In the genomic region with DNA sequence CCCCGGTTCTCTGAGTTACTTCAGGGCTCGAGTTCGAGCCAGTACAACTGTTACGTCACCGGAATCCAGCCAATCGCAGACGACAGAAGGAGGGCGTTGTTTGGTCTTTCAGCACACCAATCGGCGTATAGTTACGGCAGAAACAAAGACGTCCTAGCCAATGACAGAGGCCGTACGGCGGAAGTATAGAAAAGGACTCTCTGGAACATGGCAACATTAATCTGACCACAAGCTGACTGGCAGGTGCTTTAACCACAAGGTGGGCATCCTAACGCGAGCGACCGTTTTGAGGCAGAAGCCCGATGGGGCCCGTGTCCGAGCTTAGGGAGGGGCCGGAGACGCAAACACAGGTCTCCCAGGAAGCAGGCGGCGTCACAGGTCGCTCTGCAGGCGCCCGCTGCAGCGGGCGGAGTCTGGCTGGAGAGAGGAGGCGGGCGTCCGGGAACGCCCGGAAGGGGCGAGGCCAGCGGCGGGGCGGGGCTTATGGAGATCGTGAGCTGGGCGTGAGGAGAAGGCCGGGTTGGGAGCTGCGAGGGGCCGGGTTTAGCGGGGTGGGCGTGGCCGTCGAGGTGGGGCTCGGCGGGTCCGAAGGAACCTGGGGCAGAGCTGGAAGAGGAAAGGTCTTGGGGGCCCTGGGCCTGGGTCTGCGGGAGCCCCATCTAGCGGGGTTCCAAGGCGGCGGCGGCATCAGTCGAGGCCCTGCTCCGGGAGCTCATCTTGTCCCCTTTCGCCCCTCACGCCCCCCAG, we compare ENCODE assay signal across 8 cellular contexts.
A peak's percentile ranks its signal among the peaks of the same experiment; 100 is the strongest.
DNase-seq lines count a peak whose midpoint lies in the region; ATAC-seq and TF ChIP-seq lines count a peak whose summit lies in the region.

TSS of gene MOSPD3 (plus strand) at position 558 of the 747 bp plus-strand sequence. CDS start 252 bp downstream, outside the sequence.

- peak within 1 kb of the TSS; percentile 69 for H3K4me3 ChIP-seq in AG10803 (ENCODE audit: low read length)

- no peak for TF ChIP-seq CTCF in AG10803 (conservative IDR thresholded peaks at IDR 0.05; ENCODE audit: low read length)

- ATAC-seq in GM19035 (IDR thresholded peaks at IDR 0.05; ENCODE audit: unreplicated experiment) = peak; percentile 91
- peak; percentile 92 for ATAC-seq in HG03354 (IDR thresholded peaks at IDR 0.05; ENCODE audit: poor library complexity, severe bottlenecking, unreplicated experiment)
- ATAC-seq in activated CD4-positive, CD25-positive, alpha-beta regulatory T cell treated with anti-CD3 and anti-CD28 coated beads, Interleukin-2, amount 50 U/mL, for 24 hours = peak; percentile 95

- DNase-seq in AG10803 (ENCODE audit: low read depth) (peak; percentile 99), NCI-H446 treated with DMSO at 0.1 percent for 48 hours (lab: John Stamatoyannopoulos, UW) (peak; percentile 97), cerebellar cortex (ENCODE audit: low spot score) (peak; percentile 100), iris pigment epithelial cell (ENCODE audit: low read depth) (peak; percentile 100)
- DNase-seq in stimulated activated CD4-positive, alpha-beta T cell treated with anti-CD3 and anti-CD28 coated beads, Interleukin-12 subunit alpha, Interleukin-12 subunit beta, amount 100 ng/mL, for 24 hours (ENCODE audit: low read depth in 2 of 2) = peak; percentile 97 to 98

Comparison
In these comparisons a context has a peak if more than half of its experiments do, and no peak if none do; other contexts are left out.
1. Peak in every context shown above with its lines: DNase-seq, ATAC-seq and H3K4me3 ChIP-seq.